ENCODE assay signal across 8 cellular contexts in genomic region chr12:122182887-122183587, GRCh38. TPM values are rescaled to one million over a fixed set of nuclear protein-coding genes. Genes with fewer than 3 reads are reported as not detected.
DNase-seq lines count a peak whose midpoint lies in the region; ATAC-seq and TF ChIP-seq lines count a peak whose summit lies in the region.

TSS of gene LRRC43 (plus strand) at chr12:122183123. CDS start at chr12:122183145, 22 bp downstream.

- H3K36me3 ChIP-seq in gastroesophageal sphincter (no peaks in the 10 kb centered on the region), neuron (ENCODE audit: insufficient read depth, low read length) (no peaks in the 10 kb centered on the region)

- no peaks in the 10 kb centered on the region for H3K9me3 ChIP-seq in gastroesophageal sphincter
- no peaks in the 10 kb centered on the region for H3K9me3 ChIP-seq in neuron (ENCODE audit: low read length)

- peak within 1 kb of the TSS; percentile 82 for H2AFZ ChIP-seq in neuron (ENCODE audit: low read depth, low read length)

- ATAC-seq in gastroesophageal sphincter: peak; percentile 70
- ATAC-seq in GM18868 (IDR thresholded peaks at IDR 0.05; ENCODE audit: unreplicated experiment): no peak
- no peak for ATAC-seq in GM21717 (IDR thresholded peaks at IDR 0.05; ENCODE audit: unreplicated experiment)
- no peak for ATAC-seq in GM18873 (IDR thresholded peaks at IDR 0.05; ENCODE audit: low FRiP score, unreplicated experiment)

- H3K27me3 ChIP-seq in gastroesophageal sphincter (no peaks in the 10 kb centered on the region), neuron (ENCODE audit: insufficient read depth, low read length) (peaks cover 15% of the 10 kb centered on the region)

- H3K4me1 ChIP-seq in gastroesophageal sphincter (peaks cover 0 to 11% (median 0%) of the 10 kb centered on the region in 3 donors), neuron (ENCODE audit: insufficient read depth, low read length) (peaks cover 7% of the 10 kb centered on the region)

- no peak for TF ChIP-seq EP300 in gastroesophageal sphincter (IDR thresholded peaks at IDR 0.05)

- H3K4me3 ChIP-seq in gastroesophageal sphincter (peak within 1 kb of the TSS; percentile 37 to 58), neuron (ENCODE audit: low read length) (peak within 1 kb of the TSS; percentile 48)

- DNase-seq in CMK (ENCODE audit: low read depth) (peak; percentile 25), NCI-H1694 (lab: John Stamatoyannopoulos, UW) (peak; percentile 7)
- DNase-seq in activated T-cell treated with anti-CD3 and anti-CD28 coated beads, Interleukin-2, amount 50 U/mL, for 48 hours: peak; percentile 43 to 49

- H3K27ac ChIP-seq in gastroesophageal sphincter: peak within 1 kb of the TSS in 1 of 4 donors; percentile 57

- no peak for TF ChIP-seq CTCF in gastroesophageal sphincter (IDR thresholded peaks at IDR 0.05)

- WGBS in gastroesophageal sphincter (ENCODE audit: low coverage in 1 of 2), 2 donors: 0 to 13% methylated on average over 1 to 4 of the region's 63 CpGs

- no peak for TF ChIP-seq POLR2A in gastroesophageal sphincter (IDR thresholded peaks at IDR 0.05)

RNA-seq across cellular contexts. Expression of gene LRRC43, which starts in this region (rescaled TPM):
- 1 to 10 TPM; 1.5 to 9.8 (median 3.6) TPM for total RNA-seq in gastroesophageal sphincter
